ENCODE assay signal across 25 cellular contexts in the genomic region with DNA sequence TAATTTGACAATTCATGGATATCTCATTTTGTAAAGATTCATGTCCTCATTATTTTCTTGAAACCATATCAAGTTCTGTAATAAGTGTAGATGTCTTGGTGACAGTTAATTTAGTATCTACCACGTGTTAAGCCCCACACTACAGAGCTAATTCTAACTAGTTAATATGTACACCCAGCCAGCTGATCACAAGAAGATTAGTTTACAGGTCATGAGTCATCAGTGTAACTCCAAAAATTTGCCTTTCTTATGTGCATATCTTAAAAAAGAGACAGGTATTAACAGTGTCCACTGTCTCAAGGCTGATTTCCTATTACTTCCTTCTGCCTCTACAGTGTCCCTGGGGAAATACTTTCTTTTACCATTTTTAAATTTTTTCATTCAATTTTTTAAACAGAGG.
"Had no signal": no experiment of that assay in that cellular context is flagged by ENCODE, and none has a peak within 500 bp of the region (broad histone marks: within the 10 kb centered on the region; RNA-seq: fewer than 3 reads in every experiment).

No MANE protein-coding gene starts in this region.

- H3K9me3 ChIP-seq: gastrocnemius medialis, ovary, psoas muscle, right lobe of liver, suprapubic skin, transverse colon, upper lobe of right lung, uterus had no signal

- H3K27ac ChIP-seq: coronary artery, gastrocnemius medialis, ovary, psoas muscle, right lobe of liver, suprapubic skin, transverse colon, upper lobe of right lung, uterus had no signal

- DNase-seq: dermis blood vessel endothelial cell; effector memory CD4-positive, alpha-beta T cell; erythroblast; gastrocnemius medialis; head of caudate nucleus; natural killer cell; occipital lobe; ovary; posterior cingulate gyrus; psoas muscle; right lobe of liver; small intestine; stimulated activated CD4-positive, alpha-beta T cell treated with anti-CD3 and anti-CD28 coated beads, Interleukin-12 subunit alpha, Interleukin-12 subunit beta, amount 100 ng/mL, for 4 hours; stimulated activated CD4-positive, alpha-beta T cell treated with anti-CD3 and anti-CD28 coated beads, Interleukin-1b, Interleukin-23, amount 100 ng/mL, for 48 hours; stimulated activated CD4-positive, alpha-beta T cell treated with anti-CD3 and anti-CD28 coated beads, Interleukin-4, amount 100 ng/mL, for 1 hour; stimulated activated CD8-positive, alpha-beta memory T cell treated with anti-CD3 and anti-CD28 coated beads, Interleukin-4, amount 100 ng/mL, for 48 hours; stimulated activated naive CD4-positive, alpha-beta T cell; stimulated activated naive CD8-positive, alpha-beta T cell treated with anti-CD3 and anti-CD28 coated beads, Interleukin-15, amount 100 ng/mL, for 72 hours; transverse colon; upper lobe of right lung; uterus had no signal

- ATAC-seq: gastrocnemius medialis; left lobe of liver; natural killer cell; psoas muscle; right lobe of liver; stimulated activated naive CD8-positive, alpha-beta T cell treated with anti-CD3 and anti-CD28 coated beads, Interleukin-15, amount 100 ng/mL, for 72 hours; upper lobe of right lung had no signal

- H3K36me3 ChIP-seq: gastrocnemius medialis, ovary, right lobe of liver, suprapubic skin, transverse colon, upper lobe of right lung, uterus had no signal

- H3K4me1 ChIP-seq: gastrocnemius medialis, psoas muscle, right lobe of liver, suprapubic skin, transverse colon, upper lobe of right lung, uterus had no signal

- H3K27me3 ChIP-seq: gastrocnemius medialis, ovary, right lobe of liver, uterus had no signal

- H3K4me3 ChIP-seq: coronary artery, gastrocnemius medialis, lung, ovary, psoas muscle, right lobe of liver, suprapubic skin, transverse colon, upper lobe of right lung, uterus had no signal
